In genomic region chr20:7195704-7196103, GRCh38 we compare ENCODE assay signal across 17 cellular contexts.
DNase-seq lines count a peak whose midpoint lies in the region; ATAC-seq and TF ChIP-seq lines count a peak whose summit lies in the region.
"Had no signal": no experiment of that assay in that cellular context is flagged by ENCODE, and none has a peak within 500 bp of the region (broad histone marks: within the 10 kb centered on the region; RNA-seq: fewer than 3 reads in every experiment).

No MANE protein-coding gene starts in this region.

- peak overlapping the region; percentile 34 for H3K4me2 ChIP-seq in skeletal muscle satellite cell (ENCODE audit: low read length)

- H3K9me3 ChIP-seq in skeletal muscle satellite cell (replicated peaks; ENCODE audit: low read length), result no peaks in the 10 kb centered on the region
- H3K9me3 ChIP-seq: gastroesophageal sphincter, Peyer's patch had no signal

- no peaks in the 10 kb centered on the region for H3K36me3 ChIP-seq in skeletal muscle satellite cell (ENCODE audit: insufficient read depth, low read length)
- H3K36me3 ChIP-seq: gastroesophageal sphincter, Peyer's patch had no signal

- DNase-seq in DMS53 (lab: John Stamatoyannopoulos, UW) (peak; percentile 13), DMS53 treated with DMSO at 0.1 percent for 48 hours (lab: John Stamatoyannopoulos, UW; ENCODE audit: unreplicated experiment) (no peak), T1000 (lab: John Stamatoyannopoulos, UW) (peak; percentile 67), fibroblast of the aortic adventitia (ENCODE audit: low read depth) (peak; percentile 95), NCI-H187 (lab: John Stamatoyannopoulos, UW) (no peak)
- DNase-seq in activated T-cell treated with anti-CD3 and anti-CD28 coated beads, Interleukin-2, amount 50 U/mL, for 1 hour, result no peak
- DNase-seq: activated CD8-positive, alpha-beta T cell treated with anti-CD3 and anti-CD28 coated beads, Interleukin-2, amount 10 ng/mL, durations not matched to agents 7 days and 5 days; activated naive CD4-positive, alpha-beta T cell treated with Interleukin-2 at 50 U/mL for 16 hours; Calu3; left colon; NCI-H345; Peyer's patch had no signal

- ATAC-seq in HG02678 (IDR thresholded peaks at IDR 0.05; ENCODE audit: unreplicated experiment), result no peak
- ATAC-seq: activated CD8-positive, alpha-beta T cell treated with anti-CD3 and anti-CD28 coated beads, Interleukin-2, amount 10 ng/mL, durations not matched to agents 7 days and 5 days; gastroesophageal sphincter; left colon; natural killer cell treated with Interleukin-12 subunit alpha and Interleukin-12 subunit beta and Interleukin-15 and Interleukin-18, amount 100 ng/mL, for 72 hours had no signal

- H3K4me3 ChIP-seq in fibroblast of the aortic adventitia (ENCODE audit: low read depth, low read length) (peak overlapping the region; percentile 13), skeletal muscle satellite cell (ENCODE audit: low read length) (no peak overlapping the region)
- H3K4me3 ChIP-seq: gastroesophageal sphincter, Peyer's patch, skin epidermis had no signal

- H3K27me3 ChIP-seq in skeletal muscle satellite cell (ENCODE audit: control insufficient read depth, insufficient read depth, low read length), result no peaks in the 10 kb centered on the region
- H3K27me3 ChIP-seq: gastroesophageal sphincter, Peyer's patch had no signal

- H3K4me1 ChIP-seq in skeletal muscle satellite cell (ENCODE audit: control insufficient read depth, insufficient read depth, low read length), result peaks cover 21% of the 10 kb centered on the region
- H3K4me1 ChIP-seq: gastroesophageal sphincter, Peyer's patch had no signal

- no peak for TF ChIP-seq CTCF in fibroblast of the aortic adventitia (IDR thresholded peaks at IDR 0.05; ENCODE audit: insufficient read depth, low read length)

- H3K9ac ChIP-seq in skeletal muscle satellite cell (ENCODE audit: low read depth, low read length), result no peak overlapping the region

Comparison
In these comparisons a context has a peak if more than half of its experiments do, and no peak if none do; other contexts are left out.
1. DNase-seq: peak in DMS53 (single experiment), T1000 (single experiment) and fibroblast of the aortic adventitia (single experiment); none in DMS53 treated with DMSO at 0.1 percent for 48 hours (single experiment), activated T-cell treated with anti-CD3 and anti-CD28 coated beads, Interleukin-2, amount 50 U/mL, for 1 hour (single experiment) and NCI-H187 (0 of 2).